In the genomic region with DNA sequence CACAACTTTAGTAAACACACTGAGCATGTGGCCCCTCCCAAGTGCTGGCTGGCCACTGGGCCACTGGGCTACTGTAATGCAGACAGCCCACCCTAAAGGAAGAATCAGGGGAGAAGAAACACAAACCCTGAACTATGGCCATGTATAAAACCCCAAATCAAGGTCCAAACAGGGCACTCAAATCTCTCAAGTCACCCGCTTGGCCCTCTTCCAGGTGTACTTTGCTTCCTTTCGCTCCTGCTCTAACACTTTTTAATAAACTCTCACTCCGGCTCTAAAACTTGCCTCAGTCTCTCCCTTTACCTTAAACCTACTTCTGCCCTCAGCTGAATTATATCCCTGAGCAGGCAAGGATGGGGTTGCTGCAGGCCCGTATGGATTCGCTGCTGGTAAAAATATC, we compare ENCODE assay signal across 30 cellular contexts.
"Had no signal": no experiment of that assay in that cellular context is flagged by ENCODE, and none has a peak within 500 bp of the region (broad histone marks: within the 10 kb centered on the region; RNA-seq: fewer than 3 reads in every experiment).

No MANE protein-coding gene starts in this region.

- ATAC-seq: activated T-cell treated with anti-CD3 and anti-CD28 coated beads, Interleukin-2, amount 50 U/mL, for 72 hours; effector memory CD8-positive, alpha-beta T cell; gastroesophageal sphincter; heart right ventricle had no signal

- H3K27ac ChIP-seq: brain microvascular endothelial cell, esophagus muscularis mucosa, gastroesophageal sphincter, heart right ventricle, hepatocyte had no signal

- H3K27ac Mint-ChIP-seq: activated CD4-positive, alpha-beta memory T cell treated with anti-CD3 and anti-CD28 coated beads, Interleukin-2, amount 10 ng/mL, durations not matched to agents 7 days and 5 days; activated CD4-positive, alpha-beta T cell treated with anti-CD3 and anti-CD28 coated beads, Interleukin-2, amount 10 ng/mL, durations not matched to agents 7 days and 5 days; activated naive CD4-positive, alpha-beta T cell treated with anti-CD3 and anti-CD28 coated beads, Interleukin-2, amount 10 ng/mL, durations not matched to agents 7 days and 5 days; activated T-cell treated with anti-CD3 and anti-CD28 coated beads, Interleukin-2, amount 50 U/mL, for 24 hours; activated T-cell treated with anti-CD3 and anti-CD28 coated beads, Interleukin-2, amount 50 U/mL, for 72 hours; effector memory CD8-positive, alpha-beta T cell had no signal

- H3K4me3 ChIP-seq: esophagus muscularis mucosa, gastroesophageal sphincter, heart right ventricle, hepatocyte had no signal

- FAIRE-seq: astrocyte, bronchial epithelial cell had no signal

- H3K27me3 ChIP-seq: brain microvascular endothelial cell, esophagus muscularis mucosa, gastroesophageal sphincter, heart right ventricle, hepatocyte had no signal

- H3K9me3 ChIP-seq: esophagus muscularis mucosa, gastroesophageal sphincter, heart right ventricle had no signal

- H3K4me1 ChIP-seq: esophagus muscularis mucosa, gastroesophageal sphincter, heart right ventricle had no signal

- H3K79me2 ChIP-seq: hepatocyte had no signal

- H3K4me3 Mint-ChIP-seq: activated CD4-positive, alpha-beta memory T cell treated with anti-CD3 and anti-CD28 coated beads, Interleukin-2, amount 10 ng/mL, durations not matched to agents 7 days and 5 days; activated CD4-positive, alpha-beta T cell treated with anti-CD3 and anti-CD28 coated beads, Interleukin-2, amount 10 ng/mL, durations not matched to agents 7 days and 5 days; activated naive CD4-positive, alpha-beta T cell treated with anti-CD3 and anti-CD28 coated beads, Interleukin-2, amount 10 ng/mL, durations not matched to agents 7 days and 5 days; activated naive CD8-positive, alpha-beta T cell; activated T-cell treated with anti-CD3 and anti-CD28 coated beads, Interleukin-2, amount 50 U/mL, for 24 hours; activated T-cell treated with anti-CD3 and anti-CD28 coated beads, Interleukin-2, amount 50 U/mL, for 72 hours; central memory CD8-positive, alpha-beta T cell; effector memory CD8-positive, alpha-beta T cell had no signal

- DNase-seq: activated CD4-positive, alpha-beta memory T cell treated with anti-CD3 and anti-CD28 coated beads, Interleukin-2, amount 10 ng/mL, durations not matched to agents 7 days and 5 days; activated CD4-positive, alpha-beta T cell treated with anti-CD3 and anti-CD28 coated beads for 1 hour; activated CD4-positive, alpha-beta T cell treated with anti-CD3 and anti-CD28 coated beads for 4 hours; activated CD4-positive, alpha-beta T cell treated with anti-CD3 and anti-CD28 coated beads, Interleukin-2, amount 10 ng/mL, durations not matched to agents 7 days and 5 days; activated CD4-positive, alpha-beta T cell treated with anti-CD3 and anti-CD28 coated beads, Interleukin-2, amount 50 U/mL, for 4 hours; activated CD8-positive, alpha-beta memory T cell treated with anti-CD3 and anti-CD28 coated beads, Interleukin-2, amount 50 U/mL, for 48 hours; activated gamma-delta T cell; activated naive CD4-positive, alpha-beta T cell; activated naive CD4-positive, alpha-beta T cell treated with anti-CD3 and anti-CD28 coated beads, Interleukin-2, amount 10 ng/mL, durations not matched to agents 7 days and 5 days; activated T-cell treated with anti-CD3 and anti-CD28 coated beads for 4 hours; activated T-cell treated with anti-CD3 and anti-CD28 coated beads, Interleukin-2, amount 50 U/mL, for 24 hours; activated T-cell treated with anti-CD3 and anti-CD28 coated beads, Interleukin-2, amount 50 U/mL, for 72 hours; amniotic stem cell; anterior cingulate cortex; brain microvascular endothelial cell; cortex of kidney; dermis blood vessel endothelial cell; effector CD4-positive, alpha-beta T cell; effector memory CD8-positive, alpha-beta T cell; erythroblast; foreskin melanocyte; heart right ventricle; T-helper 2 cell had no signal

- H3K27me3 Mint-ChIP-seq: activated CD4-positive, alpha-beta memory T cell treated with anti-CD3 and anti-CD28 coated beads, Interleukin-2, amount 10 ng/mL, durations not matched to agents 7 days and 5 days; activated CD4-positive, alpha-beta T cell treated with anti-CD3 and anti-CD28 coated beads, Interleukin-2, amount 10 ng/mL, durations not matched to agents 7 days and 5 days; activated naive CD4-positive, alpha-beta T cell treated with anti-CD3 and anti-CD28 coated beads, Interleukin-2, amount 10 ng/mL, durations not matched to agents 7 days and 5 days; activated naive CD8-positive, alpha-beta T cell; activated T-cell treated with anti-CD3 and anti-CD28 coated beads, Interleukin-2, amount 50 U/mL, for 24 hours; central memory CD8-positive, alpha-beta T cell; effector memory CD8-positive, alpha-beta T cell had no signal

- H3K36me3 ChIP-seq: brain microvascular endothelial cell, esophagus muscularis mucosa, gastroesophageal sphincter, heart right ventricle had no signal

- H3K4me1 Mint-ChIP-seq: activated CD4-positive, alpha-beta memory T cell treated with anti-CD3 and anti-CD28 coated beads, Interleukin-2, amount 10 ng/mL, durations not matched to agents 7 days and 5 days; activated CD4-positive, alpha-beta T cell treated with anti-CD3 and anti-CD28 coated beads, Interleukin-2, amount 10 ng/mL, durations not matched to agents 7 days and 5 days; activated naive CD4-positive, alpha-beta T cell treated with anti-CD3 and anti-CD28 coated beads, Interleukin-2, amount 10 ng/mL, durations not matched to agents 7 days and 5 days had no signal

- H3K9me3 Mint-ChIP-seq: activated CD4-positive, alpha-beta memory T cell treated with anti-CD3 and anti-CD28 coated beads, Interleukin-2, amount 10 ng/mL, durations not matched to agents 7 days and 5 days; activated CD4-positive, alpha-beta T cell treated with anti-CD3 and anti-CD28 coated beads, Interleukin-2, amount 10 ng/mL, durations not matched to agents 7 days and 5 days; activated naive CD4-positive, alpha-beta T cell treated with anti-CD3 and anti-CD28 coated beads, Interleukin-2, amount 10 ng/mL, durations not matched to agents 7 days and 5 days; activated T-cell treated with anti-CD3 and anti-CD28 coated beads, Interleukin-2, amount 50 U/mL, for 24 hours; central memory CD8-positive, alpha-beta T cell; effector memory CD8-positive, alpha-beta T cell had no signal

- H3K4me2 ChIP-seq: hepatocyte had no signal

- H2AFZ ChIP-seq: hepatocyte had no signal

- H3K36me3 Mint-ChIP-seq: activated naive CD4-positive, alpha-beta T cell treated with anti-CD3 and anti-CD28 coated beads, Interleukin-2, amount 10 ng/mL, durations not matched to agents 7 days and 5 days had no signal
